ENCODE assay signal across 25 cellular contexts in genomic region chr11:115179647-115180046, GRCh38.
"Had no signal": no experiment of that assay in that cellular context is flagged by ENCODE, and none has a peak within 500 bp of the region (broad histone marks: within the 10 kb centered on the region; RNA-seq: fewer than 3 reads in every experiment).

No MANE protein-coding gene starts in this region.

- H3K4me3 Mint-ChIP-seq: naive B cell; natural killer cell; neural crest cell; stimulated activated naive B cell treated with anti-CD40 and anti-IgM and Interleukin-4, amounts not matched to agents 10 μg/mL and 1 μg/mL and 100 μg/mL, for 72 hours had no signal

- H3K4me3 ChIP-seq: left lung, lower lobe of right lung, pancreas, prostate gland, skin epidermis, stomach, testis, thyroid gland, transverse colon, upper lobe of left lung, vagina had no signal

- H3K27ac ChIP-seq: left lung, lower lobe of right lung, pancreas, prostate gland, skin epidermis, stomach, testis, transverse colon, upper lobe of left lung, vagina had no signal

- H3K36me3 ChIP-seq: left lung, lower lobe of right lung, pancreas, prostate gland, stomach, thyroid gland, transverse colon, upper lobe of left lung, vagina had no signal

- H3K27ac Mint-ChIP-seq: naive B cell; natural killer cell; stimulated activated naive B cell treated with anti-CD40 and anti-IgM and Interleukin-4, amounts not matched to agents 10 μg/mL and 1 μg/mL and 100 μg/mL, for 72 hours had no signal

- H3K27me3 Mint-ChIP-seq: naive B cell; stimulated activated naive B cell treated with anti-CD40 and anti-IgM and Interleukin-4, amounts not matched to agents 10 μg/mL and 1 μg/mL and 100 μg/mL, for 72 hours had no signal

- H3K27me3 ChIP-seq: left lung, pancreas, stomach, testis, thyroid gland, transverse colon, upper lobe of left lung, vagina had no signal

- DNase-seq: kidney glomerular epithelial cell; left cardiac atrium; left lung; lower lobe of right lung; mammary epithelial cell; mesenchymal stem cell; naive B cell; natural killer cell; pancreas; right cardiac atrium; stimulated activated CD4-positive, alpha-beta T cell treated with anti-CD3 and anti-CD28 coated beads, Interleukin-12 subunit alpha, Interleukin-12 subunit beta, amount 100 ng/mL, for 4 hours; stimulated activated CD4-positive, alpha-beta T cell treated with anti-CD3 and anti-CD28 coated beads, Interleukin-15, amount 100 ng/mL, for 24 hours; stimulated activated CD4-positive, alpha-beta T cell treated with anti-CD3 and anti-CD28 coated beads, Interleukin-2, amount 100 ng/mL, for 24 hours; stimulated activated CD4-positive, alpha-beta T cell treated with anti-CD3 and anti-CD28 coated beads, Interleukin-4, amount 100 ng/mL, for 1 hour; stimulated activated naive B cell treated with anti-CD40 and anti-IgM and Interleukin-4, amounts not matched to agents 10 μg/mL and 1 μg/mL and 100 μg/mL, for 72 hours; stimulated activated naive CD8-positive, alpha-beta T cell treated with anti-CD3 and anti-CD28 coated beads, Interleukin-15, Interleukin-2, amounts not matched to agents 100 U/mL and 50 U/mL, for 24 hours; stomach; testis; thyroid gland; transverse colon; upper lobe of left lung had no signal

- H3K36me3 Mint-ChIP-seq: naive B cell; natural killer cell; stimulated activated naive B cell treated with anti-CD40 and anti-IgM and Interleukin-4, amounts not matched to agents 10 μg/mL and 1 μg/mL and 100 μg/mL, for 72 hours had no signal

- H3K4me1 Mint-ChIP-seq: naive B cell; natural killer cell; stimulated activated naive B cell treated with anti-CD40 and anti-IgM and Interleukin-4, amounts not matched to agents 10 μg/mL and 1 μg/mL and 100 μg/mL, for 72 hours had no signal

- H3K4me1 ChIP-seq: left lung, lower lobe of right lung, pancreas, prostate gland, stomach, transverse colon, upper lobe of left lung, vagina had no signal

- H3K9me3 ChIP-seq: left lung, lower lobe of right lung, pancreas, prostate gland, stomach, testis, thyroid gland, transverse colon, upper lobe of left lung, vagina had no signal

- H3K9me3 Mint-ChIP-seq: naive B cell; natural killer cell; neural crest cell; stimulated activated naive B cell treated with anti-CD40 and anti-IgM and Interleukin-4, amounts not matched to agents 10 μg/mL and 1 μg/mL and 100 μg/mL, for 72 hours had no signal
